In the genomic region with DNA sequence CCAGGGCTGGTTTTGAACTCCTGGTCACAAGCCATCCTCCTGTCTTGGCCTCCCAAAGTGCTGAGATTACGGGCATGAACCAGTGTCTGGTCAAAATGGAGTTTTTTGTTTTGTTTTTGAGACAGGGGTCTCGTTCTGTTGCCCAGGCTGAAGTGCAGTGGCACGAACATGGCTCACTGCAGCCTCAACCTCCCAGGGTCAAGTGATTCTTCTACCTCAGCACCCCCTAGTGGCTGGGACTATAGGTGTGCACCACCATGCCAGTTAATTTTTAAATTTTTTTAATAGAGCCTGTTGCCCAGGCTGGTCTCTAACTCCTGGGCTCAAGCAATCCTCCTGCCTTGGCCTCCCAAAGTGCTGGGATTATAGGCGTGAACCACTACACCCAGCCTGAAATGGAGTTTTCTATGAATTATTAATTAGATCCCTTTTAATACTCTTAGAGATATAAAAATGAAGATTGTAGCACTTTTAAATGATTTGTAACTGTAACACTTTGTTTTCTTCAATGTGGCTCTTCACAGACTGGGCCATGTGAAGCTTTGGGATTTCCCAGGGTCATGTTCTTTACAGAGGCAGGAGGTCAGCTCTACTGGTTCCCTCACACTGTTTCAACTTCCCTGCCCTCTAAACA, we compare ENCODE assay signal across 8 cellular contexts. TPM values are rescaled to one million over a fixed set of nuclear protein-coding genes. Genes with fewer than 3 reads are reported as not detected.
DNase-seq lines count a peak whose midpoint lies in the region; ATAC-seq and TF ChIP-seq lines count a peak whose summit lies in the region.

No MANE protein-coding gene starts in this region.

- no peak overlapping the region for H3K4me3 Mint-ChIP-seq in nephron
- H3K4me3 Mint-ChIP-seq in CD8-positive, alpha-beta T cell: no peak overlapping the region

- no peaks in the 10 kb centered on the region for H3K9me3 Mint-ChIP-seq in nephron
- no peaks in the 10 kb centered on the region for H3K9me3 Mint-ChIP-seq in CD8-positive, alpha-beta T cell

- H3K4me1 Mint-ChIP-seq in nephron: peaks cover 51% of the 10 kb centered on the region
- H3K4me1 Mint-ChIP-seq in CD8-positive, alpha-beta T cell (ENCODE audit: low read depth): no peaks in the 10 kb centered on the region

- peaks cover 31% of the 10 kb centered on the region for H3K4me1 ChIP-seq in Karpas-422 (ENCODE audit: low read length)
- H3K4me1 ChIP-seq in breast epithelium: no peaks in the 10 kb centered on the region
- no peaks in the 10 kb centered on the region for H3K4me1 ChIP-seq in CD8-positive, alpha-beta T cell (ENCODE audit: insufficient read depth, low read length)

- TF ChIP-seq CTCF in breast epithelium (IDR thresholded peaks at IDR 0.05) (peak in 1 of 3 donors; percentile 33), nephron (IDR thresholded peaks at IDR 0.05; ENCODE audit: unreplicated experiment in 3 of 3) (peak in 2 of 3 experiments; percentile 23 to 28)
- no peak for TF ChIP-seq CTCF in CD8-positive, alpha-beta T cell (IDR thresholded peaks at IDR 0.05)

- H2AFZ ChIP-seq in Karpas-422 (ENCODE audit: low read length): no peak overlapping the region

- intact Hi-C loops in breast epithelium (cut with DNase I; ENCODE audit: low total_unique reads): no loop called here
- intact Hi-C loops in CD8-positive, alpha-beta T cell (cut with DNase I, micrococcal nuclease): no loop called here

- DNase-seq in ELF-1 (ENCODE audit: low read depth, low spot score) (peak; percentile 51), Karpas-422 (peak; percentile 88), breast epithelium (ENCODE audit: low spot score in 2 of 2) (no peak), middle frontal gyrus (ENCODE audit: extremely low spot score, low spot score) (no peak)
- DNase-seq in CD8-positive, alpha-beta T cell: no peak

- ATAC-seq in HG03097 (IDR thresholded peaks at IDR 0.05; ENCODE audit: low FRiP score, unreplicated experiment): no peak
- no peak for ATAC-seq in HG03432 (IDR thresholded peaks at IDR 0.05; ENCODE audit: unreplicated experiment)
- ATAC-seq in CD8-positive, alpha-beta T cell: no peak

- H3K27ac ChIP-seq in Karpas-422 (ENCODE audit: low read length) (no peak overlapping the region), breast epithelium (peak overlapping the region; percentile 35 to 58)
- H3K27ac ChIP-seq in CD8-positive, alpha-beta T cell (ENCODE audit: low read depth, low read length): no peak overlapping the region

- H3K79me2 ChIP-seq in Karpas-422 (ENCODE audit: low read length): no peaks in the 10 kb centered on the region

- no peak overlapping the region for H3K4me3 ChIP-seq in Karpas-422 (ENCODE audit: low read length)
- H3K4me3 ChIP-seq in breast epithelium: no peak overlapping the region
- H3K4me3 ChIP-seq in CD8-positive, alpha-beta T cell (ENCODE audit: low read depth, low read length): no peak overlapping the region

- CTCF ChIA-PET in CD8-positive, alpha-beta T cell (lab: Charles Lee): interaction anchor here (0.6 to 1.3 kb wide), 2 partner anchors 271 to 1224 kb away, joined by 3 read pairs; no protein-coding TSS in a partner anchor

- no peak overlapping the region for H3K9ac ChIP-seq in Karpas-422 (ENCODE audit: low read length)

- no peaks in the 10 kb centered on the region for H3K27me3 Mint-ChIP-seq in nephron (ENCODE audit: low read depth)
- no peaks in the 10 kb centered on the region for H3K27me3 Mint-ChIP-seq in CD8-positive, alpha-beta T cell (ENCODE audit: low read depth)

- H4K20me1 ChIP-seq in Karpas-422 (ENCODE audit: insufficient read depth, low read depth, low read length): no peaks in the 10 kb centered on the region

- no peak overlapping the region for H3K4me2 ChIP-seq in Karpas-422 (ENCODE audit: low read depth, low read length, poor library complexity, severe bottlenecking)

- H3K36me3 ChIP-seq in Karpas-422 (ENCODE audit: insufficient read depth, low read length) (no peaks in the 10 kb centered on the region), breast epithelium (no peaks in the 10 kb centered on the region)
- H3K36me3 ChIP-seq in CD8-positive, alpha-beta T cell (ENCODE audit: insufficient read depth, low read length): no peaks in the 10 kb centered on the region

- H3K9me3 ChIP-seq in Karpas-422 (ENCODE audit: low read length) (no peaks in the 10 kb centered on the region), breast epithelium (no peaks in the 10 kb centered on the region)
- H3K9me3 ChIP-seq in CD8-positive, alpha-beta T cell (ENCODE audit: low read length): no peaks in the 10 kb centered on the region

- no peaks in the 10 kb centered on the region for H3K9me2 ChIP-seq in Karpas-422 (replicated peaks; ENCODE audit: insufficient read depth, low read length)

- H3K27me3 ChIP-seq in Karpas-422 (ENCODE audit: low read length) (no peaks in the 10 kb centered on the region), breast epithelium (no peaks in the 10 kb centered on the region)
- H3K27me3 ChIP-seq in CD8-positive, alpha-beta T cell (ENCODE audit: insufficient read depth, low read length): no peaks in the 10 kb centered on the region

- TF ChIP-seq POLR2A in breast epithelium (IDR thresholded peaks at IDR 0.05): no peak

- POLR2A ChIA-PET in CD8-positive, alpha-beta T cell (lab: Charles Lee): no interaction called here

- H3K36me3 Mint-ChIP-seq in nephron (ENCODE audit: low read depth): no peaks in the 10 kb centered on the region
- no peaks in the 10 kb centered on the region for H3K36me3 Mint-ChIP-seq in CD8-positive, alpha-beta T cell

- H3K27ac Mint-ChIP-seq in nephron: peak overlapping the region in 2 of 3 experiments; percentile 90 to 96
- H3K27ac Mint-ChIP-seq in CD8-positive, alpha-beta T cell: no peak overlapping the region

RNA-seq across cellular contexts. Expression of a gene that starts 32.6 kb away (rescaled TPM):
- 0.54 TPM in 1 of 2 replicates, not detected in the other for total RNA-seq in Karpas-422 (2014; rRNA removed; shearing (Covaris generic); ENCODE audit: low replicate concordance)
- 1,000 to 10,000 TPM in 1 of 3 donors, 100 to 1,000 TPM in 2; 220 to 2,507 (median 295) TPM for total RNA-seq in breast epithelium
- under 1 TPM in 1 of 2 experiments, not detected in 1; 0.39 TPM for total RNA-seq in CD8-positive, alpha-beta T cell

RNA-seq across cellular contexts. Expression of a gene that starts 39.1 kb away (rescaled TPM):
- 104 and 114 TPM in 2 replicates for total RNA-seq in Karpas-422 (2014; rRNA removed; shearing (Covaris generic); ENCODE audit: low replicate concordance)
- 100 to 1,000 TPM; 119 to 138 (median 120) TPM for total RNA-seq in breast epithelium
- total RNA-seq in CD8-positive, alpha-beta T cell: 10 to 100 TPM; 12.6 to 13.2 TPM

RNA-seq across cellular contexts. Expression of a gene that starts 52.4 kb away (rescaled TPM):
- 130 and 186 TPM in 2 replicates for total RNA-seq in Karpas-422 (2014; rRNA removed; shearing (Covaris generic); ENCODE audit: low replicate concordance)
- total RNA-seq in breast epithelium: 100 to 1,000 TPM in 2 of 3 donors, 10 to 100 TPM in 1; 98.6 to 128 (median 107) TPM
- 10 to 100 TPM; 89.1 to 91.1 TPM for total RNA-seq in CD8-positive, alpha-beta T cell

Comparison
In these comparisons a context has a peak if more than half of its experiments do, and no peak if none do; other contexts are left out.
1. DNase-seq: peak in ELF-1 (single experiment) and Karpas-422 (single experiment); none in breast epithelium (0 of 2), middle frontal gyrus (single experiment) and CD8-positive, alpha-beta T cell (0 of 7).
2. H3K27ac ChIP-seq: peak in breast epithelium (2 of 2); none in Karpas-422 (single experiment) and CD8-positive, alpha-beta T cell (single experiment).
3. RNA of a gene that starts 32.6 kb away (total RNA-seq): 220 to 2,507 TPM in breast epithelium; 0.39 TPM in CD8-positive, alpha-beta T cell and 0.54 TPM in Karpas-422; every median in the first group is over 100 times any median in the second.